Comparison of ENCODE assay signal across 21 cellular contexts in genomic region chr6:69294407-69294806, GRCh38.
A peak's percentile ranks its signal among the peaks of the same experiment; 100 is the strongest.
DNase-seq lines count a peak whose midpoint lies in the region; ATAC-seq and TF ChIP-seq lines count a peak whose summit lies in the region.
"Had no signal": no experiment of that assay in that cellular context is flagged by ENCODE, and none has a peak within 500 bp of the region (broad histone marks: within the 10 kb centered on the region; RNA-seq: fewer than 3 reads in every experiment).

No MANE protein-coding gene starts in this region.

- H3K4me3 ChIP-seq in mucosa of descending colon = no peak overlapping the region
- H3K4me3 ChIP-seq: GM23248 had no signal

- peak; percentile 55 for ATAC-seq in Right ventricle myocardium superior (ENCODE audit: poor library complexity)
- ATAC-seq in mucosa of descending colon = no peak
- ATAC-seq in GM18870 (IDR thresholded peaks at IDR 0.05; ENCODE audit: unreplicated experiment) = no peak
- no peak for ATAC-seq in GM19328 (IDR thresholded peaks at IDR 0.05; ENCODE audit: unreplicated experiment)
- ATAC-seq: Right ventricle myocardium inferior had no signal

- DNase-seq in Right ventricle myocardium superior (no peak), cardiac septum (ENCODE audit: low spot score) (no peak), NOMO-1 treated with dmso at 0.1 percent for 144 hours (lab: John Stamatoyannopoulos, UW; ENCODE audit: unreplicated experiment) (peak; percentile 41), caudate nucleus (lab: John Stamatoyannopoulos, UW) (peak in 14 of 61 donors; percentile 2 to 86 (median 21)), occipital lobe (lab: John Stamatoyannopoulos, UW) (peak; percentile 24), mucosa of descending colon (no peak)
- DNase-seq: DMS53; GF-D8; GM23248; H9; Kasumi-1; NCI-H1092; NCI-H1436; NCI-H2029; NCI-H2227 treated with DMSO at 0.1 percent for 48 hours; NCI-H510A; NCI-H748 treated with DMSO at 0.1 percent for 48 hours; NK-92 treated with Interleukin-12 subunit alpha and Interleukin-12 subunit beta, amount 100 ng/mL, for 24 hours had no signal

- no peaks in the 10 kb centered on the region for H3K4me1 ChIP-seq in mucosa of descending colon (ENCODE audit: low read depth)

- peak overlapping the region; percentile 75 for H3K27ac ChIP-seq in caudate nucleus (ENCODE audit: low read depth, low read length)
- H3K27ac ChIP-seq: GM23248 had no signal

- no peaks in the 10 kb centered on the region for H3K9me3 ChIP-seq in mucosa of descending colon

- intact Hi-C loops in Right ventricle myocardium superior (cut with DNase I) = no loop called here
- intact Hi-C loops in cardiac septum (cut with DNase I) = no loop called here
- intact Hi-C loops in mucosa of descending colon (cut with DNase I, micrococcal nuclease) = no loop called here

- no peaks in the 10 kb centered on the region for H3K36me3 ChIP-seq in mucosa of descending colon (ENCODE audit: low read depth)

- no peak for TF ChIP-seq CTCF in mucosa of descending colon (IDR thresholded peaks at IDR 0.05)

Comparison
In these comparisons a context has a peak if more than half of its experiments do, and no peak if none do; other contexts are left out.
1. DNase-seq: peak in NOMO-1 treated with dmso at 0.1 percent for 144 hours (single experiment) and occipital lobe (single experiment); none in Right ventricle myocardium superior (single experiment), cardiac septum (single experiment) and mucosa of descending colon (0 of 3).